ENCODE assay signal across 1 cellular context in the genomic region with DNA sequence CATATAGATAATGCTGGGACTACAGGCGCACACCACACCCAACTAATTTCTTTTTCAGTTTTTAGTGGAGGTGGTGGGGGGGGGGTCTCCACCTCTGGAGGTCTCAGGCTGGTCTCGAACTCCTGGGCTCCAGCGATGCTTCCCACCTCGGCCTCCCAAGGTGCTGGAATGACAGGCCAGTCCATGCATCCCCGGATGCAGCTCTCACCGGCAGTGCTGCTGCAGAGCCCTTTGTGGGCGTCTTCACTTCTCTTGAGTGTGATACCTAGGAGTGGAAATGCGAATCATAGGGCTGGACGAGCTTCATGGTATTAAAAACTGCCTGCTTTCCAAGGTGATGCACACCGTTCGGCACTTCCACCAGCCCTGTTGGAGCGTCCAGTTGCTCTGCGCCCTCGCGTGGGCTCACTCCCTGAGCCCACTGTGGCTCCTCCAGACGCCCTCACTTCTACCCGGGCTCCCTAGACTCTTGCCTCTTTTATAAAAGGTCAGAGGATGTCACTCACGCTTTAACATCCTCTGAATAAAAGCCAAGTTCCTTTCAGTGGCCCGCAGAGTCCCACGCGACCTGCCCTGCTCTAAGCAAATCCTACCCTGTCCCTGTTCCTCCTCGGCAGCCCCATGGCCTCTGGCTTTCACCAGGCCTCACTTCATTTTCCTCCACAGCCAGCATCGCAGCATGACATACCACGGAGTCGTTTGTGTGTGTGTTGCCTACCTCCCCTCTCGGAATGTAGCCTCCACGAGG.
TF ChIP-seq lines count a peak whose summit lies in the region.

No MANE protein-coding gene starts in this region.

TF ChIP-seq in GM23338, 12 proteins besides CTCF, POLR2A, EP300 and RAD21 (continued from another document):
- TF ChIP-seq, protein P1, sequence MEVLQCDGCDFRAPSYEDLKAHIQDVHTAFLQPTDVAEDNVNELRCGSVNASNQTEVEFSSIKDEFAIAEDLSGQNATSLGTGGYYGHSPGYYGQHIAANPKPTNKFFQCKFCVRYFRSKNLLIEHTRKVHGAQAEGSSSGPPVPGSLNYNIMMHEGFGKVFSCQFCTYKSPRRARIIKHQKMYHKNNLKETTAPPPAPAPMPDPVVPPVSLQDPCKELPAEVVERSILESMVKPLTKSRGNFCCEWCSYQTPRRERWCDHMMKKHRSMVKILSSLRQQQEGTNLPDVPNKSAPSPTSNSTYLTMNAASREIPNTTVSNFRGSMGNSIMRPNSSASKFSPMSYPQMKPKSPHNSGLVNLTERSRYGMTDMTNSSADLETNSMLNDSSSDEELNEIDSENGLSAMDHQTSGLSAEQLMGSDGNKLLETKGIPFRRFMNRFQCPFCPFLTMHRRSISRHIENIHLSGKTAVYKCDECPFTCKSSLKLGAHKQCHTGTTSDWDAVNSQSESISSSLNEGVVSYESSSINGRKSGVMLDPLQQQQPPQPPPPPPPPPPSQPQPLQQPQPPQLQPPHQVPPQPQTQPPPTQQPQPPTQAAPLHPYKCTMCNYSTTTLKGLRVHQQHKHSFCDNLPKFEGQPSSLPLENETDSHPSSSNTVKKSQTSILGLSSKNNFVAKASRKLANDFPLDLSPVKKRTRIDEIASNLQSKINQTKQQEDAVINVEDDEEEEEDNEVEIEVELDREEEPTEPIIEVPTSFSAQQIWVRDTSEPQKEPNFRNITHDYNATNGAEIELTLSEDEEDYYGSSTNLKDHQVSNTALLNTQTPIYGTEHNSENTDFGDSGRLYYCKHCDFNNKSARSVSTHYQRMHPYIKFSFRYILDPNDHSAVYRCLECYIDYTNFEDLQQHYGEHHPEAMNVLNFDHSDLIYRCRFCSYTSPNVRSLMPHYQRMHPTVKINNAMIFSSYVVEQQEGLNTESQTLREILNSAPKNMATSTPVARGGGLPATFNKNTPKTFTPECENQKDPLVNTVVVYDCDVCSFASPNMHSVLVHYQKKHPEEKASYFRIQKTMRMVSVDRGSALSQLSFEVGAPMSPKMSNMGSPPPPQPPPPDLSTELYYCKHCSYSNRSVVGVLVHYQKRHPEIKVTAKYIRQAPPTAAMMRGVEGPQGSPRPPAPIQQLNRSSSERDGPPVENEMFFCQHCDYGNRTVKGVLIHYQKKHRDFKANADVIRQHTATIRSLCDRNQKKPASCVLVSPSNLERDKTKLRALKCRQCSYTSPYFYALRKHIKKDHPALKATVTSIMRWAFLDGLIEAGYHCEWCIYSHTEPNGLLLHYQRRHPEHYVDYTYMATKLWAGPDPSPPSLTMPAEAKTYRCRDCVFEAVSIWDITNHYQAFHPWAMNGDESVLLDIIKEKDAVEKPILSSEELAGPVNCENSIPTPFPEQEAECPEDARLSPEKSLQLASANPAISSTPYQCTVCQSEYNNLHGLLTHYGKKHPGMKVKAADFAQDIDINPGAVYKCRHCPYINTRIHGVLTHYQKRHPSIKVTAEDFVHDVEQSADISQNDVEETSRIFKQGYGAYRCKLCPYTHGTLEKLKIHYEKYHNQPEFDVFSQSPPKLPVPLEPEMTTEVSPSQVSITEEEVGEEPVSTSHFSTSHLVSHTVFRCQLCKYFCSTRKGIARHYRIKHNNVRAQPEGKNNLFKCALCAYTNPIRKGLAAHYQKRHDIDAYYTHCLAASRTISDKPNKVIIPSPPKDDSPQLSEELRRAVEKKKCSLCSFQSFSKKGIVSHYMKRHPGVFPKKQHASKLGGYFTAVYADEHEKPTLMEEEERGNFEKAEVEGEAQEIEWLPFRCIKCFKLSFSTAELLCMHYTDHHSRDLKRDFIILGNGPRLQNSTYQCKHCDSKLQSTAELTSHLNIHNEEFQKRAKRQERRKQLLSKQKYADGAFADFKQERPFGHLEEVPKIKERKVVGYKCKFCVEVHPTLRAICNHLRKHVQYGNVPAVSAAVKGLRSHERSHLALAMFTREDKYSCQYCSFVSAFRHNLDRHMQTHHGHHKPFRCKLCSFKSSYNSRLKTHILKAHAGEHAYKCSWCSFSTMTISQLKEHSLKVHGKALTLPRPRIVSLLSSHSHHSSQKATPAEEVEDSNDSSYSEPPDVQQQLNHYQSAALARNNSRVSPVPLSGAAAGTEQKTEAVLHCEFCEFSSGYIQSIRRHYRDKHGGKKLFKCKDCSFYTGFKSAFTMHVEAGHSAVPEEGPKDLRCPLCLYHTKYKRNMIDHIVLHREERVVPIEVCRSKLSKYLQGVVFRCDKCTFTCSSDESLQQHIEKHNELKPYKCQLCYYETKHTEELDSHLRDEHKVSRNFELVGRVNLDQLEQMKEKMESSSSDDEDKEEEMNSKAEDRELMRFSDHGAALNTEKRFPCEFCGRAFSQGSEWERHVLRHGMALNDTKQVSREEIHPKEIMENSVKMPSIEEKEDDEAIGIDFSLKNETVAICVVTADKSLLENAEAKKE (CRISPR knock-in tag; IDR thresholded peaks at IDR 0.05), result no peak
- TF ChIP-seq STAT1 (IDR thresholded peaks at IDR 0.05; ENCODE audit: unreplicated experiment) (no peak), ZNF331 (CRISPR knock-in tag; IDR thresholded peaks at IDR 0.05; ENCODE audit: low read depth) (no peak), EZH2 (IDR thresholded peaks at IDR 0.05; ENCODE audit: low read depth, unreplicated experiment) (no peak), POLR2AphosphoS5 (IDR thresholded peaks at IDR 0.05; ENCODE audit: low read depth) (no peak), CREB1 (CRISPR knock-in tag; IDR thresholded peaks at IDR 0.05; ENCODE audit: low read depth) (no peak)
- TF ChIP-seq, protein P2, sequence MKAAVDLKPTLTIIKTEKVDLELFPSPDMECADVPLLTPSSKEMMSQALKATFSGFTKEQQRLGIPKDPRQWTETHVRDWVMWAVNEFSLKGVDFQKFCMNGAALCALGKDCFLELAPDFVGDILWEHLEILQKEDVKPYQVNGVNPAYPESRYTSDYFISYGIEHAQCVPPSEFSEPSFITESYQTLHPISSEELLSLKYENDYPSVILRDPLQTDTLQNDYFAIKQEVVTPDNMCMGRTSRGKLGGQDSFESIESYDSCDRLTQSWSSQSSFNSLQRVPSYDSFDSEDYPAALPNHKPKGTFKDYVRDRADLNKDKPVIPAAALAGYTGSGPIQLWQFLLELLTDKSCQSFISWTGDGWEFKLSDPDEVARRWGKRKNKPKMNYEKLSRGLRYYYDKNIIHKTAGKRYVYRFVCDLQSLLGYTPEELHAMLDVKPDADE (IDR thresholded peaks at IDR 0.05), result no peak
